8 cellular contexts compared by ENCODE assay signal in the genomic region with DNA sequence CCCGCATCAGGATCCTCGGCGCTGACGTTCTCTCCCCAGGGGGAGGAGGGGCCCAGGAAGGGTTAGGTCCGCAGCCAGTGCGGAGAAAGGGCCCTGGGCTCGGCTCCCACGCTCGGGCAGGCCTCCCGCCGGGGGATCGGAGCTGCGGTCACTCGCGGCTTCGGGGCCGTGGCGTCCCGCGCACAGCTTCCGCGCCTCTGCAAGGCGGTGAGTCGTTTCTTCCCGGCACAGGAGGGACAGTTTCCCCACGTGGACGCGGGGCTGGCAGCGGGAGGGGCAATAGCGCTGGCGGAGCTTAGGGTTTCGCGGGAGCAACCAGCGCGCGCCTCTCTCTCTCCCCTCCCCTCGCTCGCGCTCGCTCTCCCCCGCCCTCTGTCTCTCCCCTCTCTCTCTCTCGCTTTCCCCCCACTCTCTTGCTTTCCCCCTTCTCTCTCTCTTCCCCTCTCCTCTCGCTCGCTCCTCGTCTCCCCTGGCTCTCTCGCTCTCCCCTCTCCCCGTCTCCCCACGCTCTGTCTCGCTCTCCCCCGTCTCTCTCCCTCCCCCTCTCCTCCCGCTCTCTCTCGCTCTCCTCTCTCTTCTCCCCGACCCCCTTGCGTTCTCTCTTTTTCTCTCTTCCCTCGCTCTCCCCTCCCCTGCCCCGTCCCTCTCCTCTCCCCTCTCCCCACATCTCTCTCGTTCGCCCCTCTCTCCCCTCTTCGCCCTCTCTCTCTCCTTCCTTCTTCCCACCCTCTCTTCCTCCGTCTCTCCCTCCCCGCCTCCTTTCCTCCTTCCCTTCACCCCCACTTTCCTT. TPM values are rescaled to one million over a fixed set of nuclear protein-coding genes. Genes with fewer than 3 reads are reported as not detected.
DNase-seq lines count a peak whose midpoint lies in the region; ATAC-seq and TF ChIP-seq lines count a peak whose summit lies in the region.

No MANE protein-coding gene starts in this region.

- H3K79me2 ChIP-seq in ACC112 (ENCODE audit: control insufficient read depth, insufficient read depth, low read length, unreplicated experiment) (no peaks in the 10 kb centered on the region), osteoblast (ENCODE audit: insufficient read depth, low read length) (no peaks in the 10 kb centered on the region)

- ATAC-seq in Panc1 = peak; percentile 70

- no TSS peak for BruUV-seq in Panc1 (replicated peaks; lab: Mats Ljungman, UMichigan)

- H3K27ac Mint-ChIP-seq in glutamatergic neuron (ENCODE audit: unreplicated experiment) (no peak overlapping the region), type B pancreatic cell (peak overlapping the region; percentile 78)

- intact Hi-C loops in Panc1 (cut with micrococcal nuclease; ENCODE audit: unreplicated experiment) = loop anchor here (5.0 kb wide), 1 partner anchor 150 kb away; no protein-coding TSS in a partner anchor

- peak overlapping the region; percentile 83 for H3K4me3 ChIP-seq in ACC112 (ENCODE audit: low read depth, low read length)
- peak overlapping the region; percentile 58 for H3K4me3 ChIP-seq in HAP-1
- peak overlapping the region; percentile 53 to 59 for H3K4me3 ChIP-seq in Panc1 (ENCODE audit: low read depth in 2 of 2, low read length in 2 of 2)
- H3K4me3 ChIP-seq in osteoblast (ENCODE audit: insufficient read depth, low read length) = peak overlapping the region; percentile 78

- H3K27me3 ChIP-seq in ACC112 (ENCODE audit: insufficient read depth, low read length) (no peaks in the 10 kb centered on the region), HAP-1 (ENCODE audit: low read depth) (no peaks in the 10 kb centered on the region), Panc1 (ENCODE audit: control insufficient read depth, insufficient read depth, low read length) (peaks cover 4% of the 10 kb centered on the region; the same call in 1 of the 2 replicates), osteoblast (ENCODE audit: insufficient read depth, low read length) (no peaks in the 10 kb centered on the region)

- peaks cover 3% of the 10 kb centered on the region for H3K9me3 Mint-ChIP-seq in glutamatergic neuron (ENCODE audit: unreplicated experiment)
- H3K9me3 Mint-ChIP-seq in type B pancreatic cell = no peaks in the 10 kb centered on the region

- H3K4me3 Mint-ChIP-seq in glutamatergic neuron (ENCODE audit: unreplicated experiment) (peak overlapping the region; percentile 86), type B pancreatic cell (peak overlapping the region; percentile 93)

- H2AFZ ChIP-seq in ACC112 (ENCODE audit: low read length, unreplicated experiment) (peak overlapping the region; percentile 91), osteoblast (ENCODE audit: low read length) (peak overlapping the region; percentile 90)

- peak; percentile 54 to 72 for DNase-seq in HAP-1 (ENCODE audit: low spot score in 2 of 2)
- DNase-seq in Panc1 (ENCODE audit: low read depth, low spot score) = no peak
- peak in 3 of 4 experiments; percentile 9 to 49 (median 10) for DNase-seq in activated naive CD4-positive, alpha-beta T cell (lab: John Stamatoyannopoulos, UW)
- DNase-seq in glutamatergic neuron = peak; percentile 56
- peak; percentile 92 for DNase-seq in osteoblast (ENCODE audit: insufficient read length, low spot score, missing footprints)
- DNase-seq in type B pancreatic cell (ENCODE audit: extremely low spot score, unreplicated experiment) = peak; percentile 73
- DNase-seq in GDM1 (lab: John Stamatoyannopoulos, UW) = no peak

- POLR2A ChIA-PET in Panc1 (lab: Charles Lee) = interaction anchor here (0.7 kb wide), 1 partner anchor 13 kb away, joined by 3 read pairs; a partner anchor contains a TSS

- in situ Hi-C loops in HAP-1 (cut with MboI; ENCODE audit: low sequenced_read_pairs) (loop anchor here (5.0 kb wide), 1 partner anchor 145 kb away; no protein-coding TSS in a partner anchor), Panc1 (cut with HindIII; ENCODE audit: low pct_unique_long_range_greater_than_20kb, low sequenced_read_pairs) (no loop called here)

- H4K20me1 ChIP-seq in osteoblast (ENCODE audit: insufficient read depth, low read length) = no peaks in the 10 kb centered on the region

- no peaks in the 10 kb centered on the region for H3K9me3 ChIP-seq in HAP-1
- H3K9me3 ChIP-seq in Panc1 (ENCODE audit: control insufficient read depth, insufficient read depth, low read depth, low read length) = no peaks in the 10 kb centered on the region
- H3K9me3 ChIP-seq in osteoblast (ENCODE audit: low read depth, low read length) = no peaks in the 10 kb centered on the region

- H3K4me2 ChIP-seq in osteoblast (ENCODE audit: insufficient read depth, low read length) = peak overlapping the region; percentile 89

- TF ChIP-seq CTCF in Panc1 (IDR thresholded peaks at IDR 0.05) (no peak), glutamatergic neuron (IDR thresholded peaks at IDR 0.05; ENCODE audit: partially characterized antibody, unreplicated experiment) (no peak), osteoblast (IDR thresholded peaks at IDR 0.05; ENCODE audit: extremely low read depth, low read depth, low read length) (no peak), type B pancreatic cell (conservative IDR thresholded peaks at IDR 0.05) (no peak)

- H3K27ac ChIP-seq in ACC112 (ENCODE audit: low read depth, low read length) (no peak overlapping the region), Panc1 (ENCODE audit: low read length) (no peak overlapping the region), osteoblast (ENCODE audit: low read depth, low read length) (peak overlapping the region; percentile 55)

- H3K36me3 Mint-ChIP-seq in glutamatergic neuron (ENCODE audit: unreplicated experiment) (no peaks in the 10 kb centered on the region), type B pancreatic cell (no peaks in the 10 kb centered on the region)

- CTCF ChIA-PET in Panc1 (lab: Charles Lee) = no interaction called here

- peaks cover 2% of the 10 kb centered on the region for H3K4me1 Mint-ChIP-seq in glutamatergic neuron (ENCODE audit: low read depth, unreplicated experiment)
- peaks cover 13% of the 10 kb centered on the region for H3K4me1 Mint-ChIP-seq in type B pancreatic cell (ENCODE audit: unreplicated experiment)

- H3K36me3 ChIP-seq in ACC112 (ENCODE audit: insufficient read depth, low read length) (no peaks in the 10 kb centered on the region), HAP-1 (replicated peaks) (no peaks in the 10 kb centered on the region), Panc1 (ENCODE audit: control insufficient read depth, insufficient read depth, low read length) (no peaks in the 10 kb centered on the region), osteoblast (ENCODE audit: insufficient read depth, low read length) (no peaks in the 10 kb centered on the region)

- H3K27me3 Mint-ChIP-seq in glutamatergic neuron (ENCODE audit: unreplicated experiment) (peaks cover 10% of the 10 kb centered on the region), type B pancreatic cell (peaks cover 45% of the 10 kb centered on the region)

- H3K4me1 ChIP-seq in ACC112 (ENCODE audit: control insufficient read depth, insufficient read depth, low read length, unreplicated experiment) = no peaks in the 10 kb centered on the region
- peaks cover 7% of the 10 kb centered on the region for H3K4me1 ChIP-seq in HAP-1
- peaks cover 4% of the 10 kb centered on the region for H3K4me1 ChIP-seq in Panc1 (ENCODE audit: control insufficient read depth, insufficient read depth, low read length)
- peaks cover 11% of the 10 kb centered on the region for H3K4me1 ChIP-seq in osteoblast (ENCODE audit: insufficient read depth, low read length)

RNA-seq across cellular contexts. Expression of a gene that starts 12.8 kb away (rescaled TPM):
- total RNA-seq in Panc1 (2021; ENCODE audit: unreplicated experiment) (12.1 TPM), glutamatergic neuron (ENCODE audit: unreplicated experiment) (20.0 TPM), osteoblast (under 0.01 TPM in 2 replicates), type B pancreatic cell (ENCODE audit: low replicate concordance) (14.9 and 27.4 TPM in 2 replicates)
- polyA plus RNA-seq in Panc1 (2012; ENCODE audit: insufficient read length) = 7.2 TPM

Comparison
In these comparisons a context has a peak if more than half of its experiments do, and no peak if none do; other contexts are left out.
1. DNase-seq: peak in HAP-1 (2 of 2), activated naive CD4-positive, alpha-beta T cell (3 of 4), glutamatergic neuron (single experiment), osteoblast (single experiment) and type B pancreatic cell (single experiment); none in Panc1 (single experiment) and GDM1 (single experiment).
2. RNA of a gene that starts 12.8 kb away (total RNA-seq): 20.0 TPM in glutamatergic neuron (single experiment), 14.9 to 27.4 TPM in type B pancreatic cell and 12.1 TPM in Panc1 (single experiment); under 0.01 TPM in osteoblast; every median in the first group is over 10 times any median in the second.
3. Peak in every context shown above with its lines, with median percentiles within 50 percentile points of each other: H3K4me3 ChIP-seq.